Comparison of ENCODE assay signal across 9 cellular contexts in the genomic region with DNA sequence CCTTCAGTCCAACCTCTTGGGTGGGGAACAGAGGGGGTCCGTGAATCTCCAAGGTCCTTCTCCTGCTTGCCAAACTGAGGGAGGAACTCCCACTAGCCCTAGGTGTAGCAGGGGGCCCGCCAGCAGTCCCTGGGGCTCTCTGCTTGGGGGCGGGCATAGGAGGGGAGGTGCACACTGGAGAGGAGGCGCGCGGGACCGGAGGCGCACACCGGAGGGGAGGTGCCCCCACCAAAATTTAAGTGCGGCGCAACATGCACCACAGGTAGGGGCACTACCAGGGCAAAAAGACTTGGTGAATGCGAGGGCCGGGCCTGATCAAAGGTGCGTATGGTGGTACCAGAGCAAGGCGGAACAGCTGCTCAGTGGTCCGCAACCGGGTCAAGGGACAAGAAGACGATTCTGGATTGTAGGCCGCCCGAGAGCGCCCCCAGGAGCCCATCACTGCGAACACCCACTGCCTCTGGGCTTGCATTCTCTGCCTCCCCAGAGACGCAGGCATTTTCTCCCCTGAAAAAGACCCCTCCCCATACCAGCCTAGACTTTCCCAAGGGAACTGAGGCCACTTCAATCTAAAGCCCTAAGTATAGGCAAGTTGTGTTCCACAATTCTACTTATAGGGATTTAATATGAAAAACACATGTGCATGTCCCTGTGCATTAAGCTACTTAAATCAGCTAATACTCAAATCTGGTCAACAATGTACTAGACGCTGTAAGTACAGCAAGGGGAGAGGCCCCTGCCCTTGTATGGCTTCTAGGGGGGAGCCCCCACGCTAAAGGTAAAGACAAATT. TPM values are rescaled to one million over a fixed set of nuclear protein-coding genes. Genes with fewer than 3 reads are reported as not detected.
DNase-seq lines count a peak whose midpoint lies in the region; ATAC-seq, FAIRE-seq and TF ChIP-seq lines count a peak whose summit lies in the region.
"Had no signal": no experiment of that assay in that cellular context is flagged by ENCODE, and none has a peak within 500 bp of the region (broad histone marks: within the 10 kb centered on the region; RNA-seq: fewer than 3 reads in every experiment).

No MANE protein-coding gene starts in this region.

- H3K23me2 ChIP-seq in H1 (ENCODE audit: low read depth, low read length) = peaks cover 2% of the 10 kb centered on the region; the same call in 1 of the 2 replicates

- no peak overlapping the region for H4K91ac ChIP-seq in H1 (replicated peaks; ENCODE audit: insufficient read length, low read length)

- H3K9me3 ChIP-seq in H1 (ENCODE audit: insufficient read depth in 2 of 2, low read depth in 1 of 2, low read length in 1 of 2) (no peaks in the 10 kb centered on the region; a peak in 1 of 4 replicates), Karpas-422 (ENCODE audit: low read length) (no peaks in the 10 kb centered on the region)

- H3K27me3 Mint-ChIP-seq in nephron progenitor cell (ENCODE audit: low read depth, poor library complexity) = peaks cover 24% of the 10 kb centered on the region

- H3K4me1 ChIP-seq in H1 (replicated peaks in 1 of 4; ENCODE audit: control insufficient read depth in 3 of 4, insufficient read depth in 4 of 4, low read length in 3 of 4) (no peaks in the 10 kb centered on the region), Karpas-422 (ENCODE audit: low read length) (peaks cover 8% of the 10 kb centered on the region; the same call in 1 of the 2 replicates)

- no peak overlapping the region for H3K14ac ChIP-seq in H1 (ENCODE audit: insufficient read length)

- ATAC-seq in GM21515 (IDR thresholded peaks at IDR 0.05; ENCODE audit: unreplicated experiment) (no peak), GM21528 (IDR thresholded peaks at IDR 0.05; ENCODE audit: low FRiP score, unreplicated experiment) (no peak)

- H2BK12ac ChIP-seq in H1 (ENCODE audit: low read depth, low read length) = no peak overlapping the region

- POLR2A ChIA-PET in H1 (lab: Charles Lee; ENCODE audit: partially characterized antibody) = no interaction called here

- no peak overlapping the region for H3K23ac ChIP-seq in H1 (ENCODE audit: insufficient read length)

- peak overlapping the region; percentile 77 for H3K4me3 Mint-ChIP-seq in nephron progenitor cell

- no peak overlapping the region for H2BK20ac ChIP-seq in H1 (ENCODE audit: low read length)

- FAIRE-seq in H1 (lab: Jason Lieb, UNC) = no peak

- CTCF ChIA-PET in H1 (lab: Charles Lee; ENCODE audit: partially characterized antibody) = interaction anchor here (0.7 to 10.3 kb wide), 33 partner anchors 9 to 206 kb away, joined by 3 to 98 read pairs (median 4); a partner anchor contains a TSS

- H3K27me3 ChIP-seq in H1 (replicated peaks in 1 of 4; ENCODE audit: control insufficient read depth in 3 of 4, extremely low read depth in 1 of 4, insufficient read depth in 3 of 4, low read length in 3 of 4) (peaks cover 0 to 4% (median 0%) of the 10 kb centered on the region in 4 experiments; a peak in 3 of 7 replicates), Karpas-422 (ENCODE audit: low read length) (peaks cover 4% of the 10 kb centered on the region; the same call in 1 of the 2 replicates)

- H3K36me3 ChIP-seq in H1 (ENCODE audit: control insufficient read depth in 2 of 4, insufficient read depth in 4 of 4, low read length in 3 of 4) = no peaks in the 10 kb centered on the region
- no peaks in the 10 kb centered on the region for H3K36me3 ChIP-seq in Karpas-422 (ENCODE audit: insufficient read depth, low read length)

- no peak overlapping the region; a peak in 2 of 7 replicates for H3K9ac ChIP-seq in H1 (replicated peaks in 1 of 4; ENCODE audit: extremely low read depth in 1 of 4, low read depth in 3 of 4, low read length in 3 of 4)
- H3K9ac ChIP-seq in Karpas-422 (ENCODE audit: low read length) = no peak overlapping the region

- no peak overlapping the region for H2BK5ac ChIP-seq in H1 (ENCODE audit: low read depth, low read length)

- TF ChIP-seq RAD21 in H1 (IDR thresholded peaks at IDR 0.05 in 1 of 2, conservative IDR thresholded peaks at IDR 0.05 in 1 of 2; ENCODE audit: low read depth in 2 of 2, low read length in 2 of 2) = peak; percentile 42 to 51

- no peak for TF ChIP-seq EP300 in H1 (IDR thresholded peaks at IDR 0.05; ENCODE audit: borderline replicate concordance in 1 of 2, low read depth in 2 of 2, low read length in 2 of 2)

- H4K5ac ChIP-seq in H1 (ENCODE audit: insufficient read length, low read depth, low read length) = no peak overlapping the region

- no peaks in the 10 kb centered on the region for H3K36me3 Mint-ChIP-seq in nephron progenitor cell (ENCODE audit: low read depth)

- H3K79me2 ChIP-seq in H1 (ENCODE audit: control insufficient read depth in 1 of 2, insufficient read depth in 2 of 2, low read length in 2 of 2) (no peaks in the 10 kb centered on the region), Karpas-422 (ENCODE audit: low read length) (no peaks in the 10 kb centered on the region)

- H3K4me1 Mint-ChIP-seq in nephron progenitor cell = no peaks in the 10 kb centered on the region

- no peaks in the 10 kb centered on the region for H3K9me3 Mint-ChIP-seq in nephron progenitor cell

- H3K27ac Mint-ChIP-seq in nephron progenitor cell = no peak overlapping the region

- H2BK15ac ChIP-seq in H1 (ENCODE audit: low read length) = no peak overlapping the region

- TF ChIP-seq CTCF in H1 (IDR thresholded peaks at IDR 0.05; ENCODE audit: control extremely low read depth in 1 of 3, insufficient read depth in 1 of 3, low read depth in 1 of 3, low read length in 3 of 3) (peak; percentile 61 to 78 (median 72)), nephron progenitor cell (IDR thresholded peaks at IDR 0.05) (no peak)

- peak overlapping the region; percentile 72; the same call in 1 of the 2 replicates for H2AFZ ChIP-seq in H1 (ENCODE audit: low read length)
- no peak overlapping the region for H2AFZ ChIP-seq in Karpas-422 (ENCODE audit: low read length)

- no peak overlapping the region for H2BK120ac ChIP-seq in H1 (replicated peaks; ENCODE audit: low read depth, low read length)

- H4K20me1 ChIP-seq in H1 (replicated peaks in 1 of 2; ENCODE audit: control insufficient read depth in 1 of 2, insufficient read depth in 2 of 2, low read length in 2 of 2) = no peaks in the 10 kb centered on the region
- H4K20me1 ChIP-seq in Karpas-422 (ENCODE audit: insufficient read depth, low read depth, low read length) = no peaks in the 10 kb centered on the region

- peak overlapping the region; percentile 75 to 86 for H3K4me2 ChIP-seq in H1 (ENCODE audit: insufficient read depth in 1 of 2, low read depth in 2 of 2, low read length in 2 of 2)
- no peak overlapping the region for H3K4me2 ChIP-seq in Karpas-422 (ENCODE audit: low read depth, low read length, poor library complexity, severe bottlenecking)

- TF ChIP-seq POLR2A in H1 (IDR thresholded peaks at IDR 0.05; ENCODE audit: control extremely low read depth in 1 of 2, low read depth in 2 of 2, low read length in 2 of 2) = no peak

- no peaks in the 10 kb centered on the region for H3K9me2 ChIP-seq in Karpas-422 (replicated peaks; ENCODE audit: insufficient read depth, low read length)

- DNase-seq in Daoy (ENCODE audit: low read depth) (peak; percentile 44), NCI-H82 (lab: John Stamatoyannopoulos, UW) (peak; percentile 63), H1 (ENCODE audit: low read depth in 1 of 2, low spot score in 2 of 2) (no peak), nephron progenitor cell (no peak), epidermal melanocyte (ENCODE audit: insufficient read length, low spot score) (no peak), Karpas-422 (no peak)

- H2AK5ac ChIP-seq in H1 (ENCODE audit: low read depth, low read length) = no peak overlapping the region

- WGBS in H1 (ENCODE audit: extremely low coverage in 1 of 2, insufficient coverage in 1 of 2, insufficient read length in 1 of 2, insufficient replicate concordance in 2 of 2, low coverage in 1 of 2, low lambda C conversion rate in 2 of 2, missing lambda C conversion rate in 1 of 2), 2 experiments = 37% methylated on average over 21 of the region's 25 CpGs; no CpG with 5 or more reads in 1 of the 2 experiments

- H3K27ac ChIP-seq in H1 (ENCODE audit: low read depth, low read length) = no peak overlapping the region
- H3K27ac ChIP-seq in Karpas-422 (ENCODE audit: low read length) = no peak overlapping the region

- H3K18ac ChIP-seq in H1 (ENCODE audit: extremely low read depth, low read length) = no peak overlapping the region; the same call in 1 of the 2 replicates

- H3K4me3 ChIP-seq in H1 (ENCODE audit: extremely low read depth in 1 of 4, insufficient read depth in 2 of 4, low read depth in 3 of 4, low read length in 4 of 4) = peak overlapping the region; percentile 57 to 67 (median 62)
- no peak overlapping the region for H3K4me3 ChIP-seq in Karpas-422 (ENCODE audit: low read length)
- H3K4me3 ChIP-seq: K562 had no signal

- H3K4ac ChIP-seq in H1 (replicated peaks; ENCODE audit: insufficient read length, low read depth, low read length) = no peak overlapping the region

- H4K8ac ChIP-seq in H1 (ENCODE audit: extremely low read depth, insufficient read depth, low read length) = no peak overlapping the region

- H3K56ac ChIP-seq in H1 (replicated peaks; ENCODE audit: insufficient read length, low read depth, low read length) = no peak overlapping the region

- no peaks in the 10 kb centered on the region for H3K79me1 ChIP-seq in H1 (ENCODE audit: low read depth, low read length)

RNA-seq across cellular contexts. Expression of a gene that starts 50.6 kb away (rescaled TPM):
- total RNA-seq in Daoy (2014; rRNA removed; shearing (Covaris generic)) = 1,514 and 1,682 TPM in 2 replicates
- total RNA-seq in H1 (2021; fragmentation: NEBNext Ultra II Directional; extraction: Animal tissue kit (Norgen Biotek cat#: 25700)) = 5.9 and 8.5 TPM in 2 replicates
- 6.0 and 6.2 TPM in 2 replicates for polyA plus RNA-seq in H1 (2011; rRNA removed)
- 5.7 TPM for polyA plus RNA-seq in H1 (2011; cell fraction: cytosol; rRNA removed)
- 9.4 TPM for polyA plus RNA-seq in H1 (2011; cell fraction: nucleus; rRNA removed)
- polyA plus RNA-seq in H1 (2012, experiment 1 of 2) = 9.3 to 11.8 TPM (median 10.1 TPM) in 4 replicates
- polyA plus RNA-seq in H1 (2012, experiment 2 of 2) = 9.0 TPM
- 11.9 TPM for polyA plus RNA-seq in H1 (2013, experiment 1 of 2)
- polyA plus RNA-seq in H1 (2013, experiment 2 of 2) = 12.4 TPM
- 6.9 and 7.5 TPM in 2 replicates for polyA minus RNA-seq in H1 (2011; rRNA and poly(A)+ RNA removed)
- polyA minus RNA-seq in H1 (2011; cell fraction: cytosol; rRNA and poly(A)+ RNA removed) = 4.8 TPM
- polyA minus RNA-seq in H1 (2011; cell fraction: nucleus; rRNA and poly(A)+ RNA removed) = 7.5 TPM
- total RNA-seq in Karpas-422 (2014; rRNA removed; shearing (Covaris generic); ENCODE audit: low replicate concordance) = not detected in 2 replicates

RNA-seq across cellular contexts. Expression of a gene that starts 53.3 kb away (rescaled TPM):
- total RNA-seq in Daoy (2014; rRNA removed; shearing (Covaris generic)) = 57.1 and 120 TPM in 2 replicates
- 60.5 and 62.9 TPM in 2 replicates for total RNA-seq in H1 (2021; fragmentation: NEBNext Ultra II Directional; extraction: Animal tissue kit (Norgen Biotek cat#: 25700))
- 22.5 and 30.2 TPM in 2 replicates for polyA plus RNA-seq in H1 (2011; rRNA removed)
- polyA plus RNA-seq in H1 (2011; cell fraction: cytosol; rRNA removed) = 29.6 TPM
- 13.5 TPM for polyA plus RNA-seq in H1 (2011; cell fraction: nucleus; rRNA removed)
- 21.3 to 39.0 TPM (median 29.5 TPM) in 4 replicates for polyA plus RNA-seq in H1 (2012, experiment 1 of 2)
- polyA plus RNA-seq in H1 (2012, experiment 2 of 2) = 1.7 TPM
- polyA plus RNA-seq in H1 (2013, experiment 1 of 2) = 21.4 TPM
- 20.4 TPM for polyA plus RNA-seq in H1 (2013, experiment 2 of 2)
- polyA minus RNA-seq in H1 (2011; rRNA and poly(A)+ RNA removed) = 116 and 150 TPM in 2 replicates
- 59.1 TPM for polyA minus RNA-seq in H1 (2011; cell fraction: cytosol; rRNA and poly(A)+ RNA removed)
- 67.5 TPM for polyA minus RNA-seq in H1 (2011; cell fraction: nucleus; rRNA and poly(A)+ RNA removed)
- total RNA-seq in Karpas-422 (2014; rRNA removed; shearing (Covaris generic); ENCODE audit: low replicate concordance) = 18.5 and 38.3 TPM in 2 replicates

Comparison
In these comparisons a context has a peak if more than half of its experiments do, and no peak if none do; other contexts are left out.
1. DNase-seq: peak in Daoy (single experiment) and NCI-H82 (single experiment); none in H1 (0 of 2), nephron progenitor cell (single experiment), epidermal melanocyte (single experiment) and Karpas-422 (single experiment).
2. RNA of a gene that starts 50.6 kb away (total RNA-seq): 1,514 to 1,682 TPM in Daoy; 5.9 to 8.5 TPM in H1 and not detected in Karpas-422; every median in the first group is over 100 times any median in the second.